In the genomic region with DNA sequence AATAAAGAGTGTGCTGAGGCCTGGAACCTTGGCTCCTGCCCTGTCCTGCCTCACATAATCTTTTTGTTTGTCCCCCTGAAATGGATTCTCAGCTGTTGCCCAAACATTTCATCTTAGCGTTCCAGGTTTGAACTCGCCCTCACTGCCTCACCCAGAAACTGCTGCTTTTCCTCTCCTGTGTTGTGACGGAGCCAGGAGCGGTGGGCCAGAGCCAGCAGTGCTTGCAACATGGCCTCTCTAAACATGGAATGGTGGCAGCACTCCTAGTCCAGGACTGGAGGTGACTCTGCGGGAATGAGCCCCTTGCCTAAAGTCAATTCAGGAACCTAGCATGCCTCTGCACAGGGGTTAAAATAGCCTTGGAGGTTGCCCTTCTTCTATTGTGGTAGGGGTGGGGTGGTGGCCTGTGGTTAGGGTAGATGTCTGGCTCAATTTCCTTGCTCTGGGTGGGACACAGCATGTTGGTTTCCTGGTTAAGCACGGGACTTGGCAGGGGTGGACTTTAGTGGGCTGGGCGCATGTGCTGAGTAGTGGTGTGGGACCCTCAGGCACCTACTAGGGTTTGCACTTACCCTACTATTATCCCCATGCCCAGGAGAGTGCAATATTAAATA, we compare ENCODE assay signal across 23 cellular contexts.
A peak's percentile ranks its signal among the peaks of the same experiment; 100 is the strongest.
DNase-seq lines count a peak whose midpoint lies in the region; ATAC-seq and TF ChIP-seq lines count a peak whose summit lies in the region.
"Had no signal": no experiment of that assay in that cellular context is flagged by ENCODE, and none has a peak within 500 bp of the region (broad histone marks: within the 10 kb centered on the region; RNA-seq: fewer than 3 reads in every experiment).

No MANE protein-coding gene starts in this region.

- intact Hi-C loops in testis (cut with DNase I; ENCODE audit: low total_unique reads), result no loop called here

- H3K4me1 ChIP-seq in esophagus (ENCODE audit: control insufficient read depth in 2 of 2, insufficient read depth in 2 of 2, low read length in 1 of 2), result peaks cover 0 to 5% of the 10 kb centered on the region in 2 donors
- H3K4me1 ChIP-seq in neuron (ENCODE audit: insufficient read depth, low read length), result no peaks in the 10 kb centered on the region
- H3K4me1 ChIP-seq in testis, result no peaks in the 10 kb centered on the region
- H3K4me1 ChIP-seq: BLaER1, Caco-2 had no signal

- 49 to 62% methylated on average over 7 of the region's 7 CpGs for WGBS in esophagus, 2 donors
- 80 to 82% methylated on average over 7 of the region's 7 CpGs for WGBS in testis, 2 donors

- H3K9me3 ChIP-seq in esophagus (ENCODE audit: control insufficient read depth in 2 of 2, insufficient read depth in 1 of 2, low read depth in 1 of 2, low read length in 1 of 2) (no peaks in the 10 kb centered on the region), neuron (ENCODE audit: low read length) (no peaks in the 10 kb centered on the region), testis (no peaks in the 10 kb centered on the region)
- H3K9me3 ChIP-seq: BLaER1, Caco-2 had no signal

- H3K36me3 ChIP-seq in esophagus (ENCODE audit: control insufficient read depth in 2 of 2, insufficient read depth in 2 of 2, low read length in 1 of 2) (no peaks in the 10 kb centered on the region), neuron (ENCODE audit: insufficient read depth, low read length) (no peaks in the 10 kb centered on the region), testis (ENCODE audit: low read depth, missing control alignments) (no peaks in the 10 kb centered on the region)
- H3K36me3 ChIP-seq: BLaER1 had no signal

- no peaks in the 10 kb centered on the region for H3K27me3 ChIP-seq in esophagus (ENCODE audit: control insufficient read depth in 1 of 2, insufficient read depth in 2 of 2, low read length in 2 of 2)
- no peaks in the 10 kb centered on the region for H3K27me3 ChIP-seq in neuron (ENCODE audit: insufficient read depth, low read length)
- H3K27me3 ChIP-seq in testis, result no peaks in the 10 kb centered on the region
- H3K27me3 ChIP-seq: BLaER1 had no signal

- H3K27ac ChIP-seq in esophagus (ENCODE audit: low read depth in 2 of 2, low read length in 1 of 2) (peak overlapping the region; percentile 29 to 57), testis (no peak overlapping the region)
- H3K27ac ChIP-seq: BLaER1, dorsolateral prefrontal cortex, KMS-11 had no signal

- peak; percentile 3 for DNase-seq in GF-D8 (lab: John Stamatoyannopoulos, UW)
- DNase-seq in NOMO-1 treated with DMSO at 0.1 percent for 48 hours (lab: John Stamatoyannopoulos, UW; ENCODE audit: unreplicated experiment), result peak; percentile 16
- DNase-seq in NCI-H2081 treated with DMSO at 0.1 percent for 48 hours (lab: John Stamatoyannopoulos, UW), result no peak
- DNase-seq in testis, result no peak
- DNase-seq: ACHN; activated CD4-positive, alpha-beta T cell treated with anti-CD3 and anti-CD28 coated beads, Interleukin-2, amount 50 U/mL, for 4 hours; activated CD4-positive, CD25-positive, alpha-beta regulatory T cell; Caco-2; cerebellar nuclear complex; DMS79; dorsolateral prefrontal cortex; GOT3; NCI-H1048; NCI-H1930; NCI-H226; stimulated activated CD8-positive, alpha-beta memory T cell treated with anti-CD3 and anti-CD28 coated beads, Interleukin-4, amount 100 ng/mL, for 48 hours; T-helper 9 cell had no signal

- TF ChIP-seq POLR2A in testis (IDR thresholded peaks at IDR 0.05), result no peak

- H2AFZ ChIP-seq in neuron (ENCODE audit: low read depth, low read length), result peak overlapping the region; percentile 10

- ATAC-seq in HG02610 (IDR thresholded peaks at IDR 0.05; ENCODE audit: unreplicated experiment), result no peak
- ATAC-seq: sciatic nerve had no signal

- TF ChIP-seq CTCF in testis (IDR thresholded peaks at IDR 0.05), result no peak

- H3K4me3 ChIP-seq in esophagus (ENCODE audit: low read depth in 1 of 2, low read length in 2 of 2) (no peak overlapping the region), neuron (ENCODE audit: low read length) (no peak overlapping the region), testis (no peak overlapping the region)
- H3K4me3 ChIP-seq: BLaER1, dorsolateral prefrontal cortex had no signal

Comparison
In these comparisons a context has a peak if more than half of its experiments do, and no peak if none do; other contexts are left out.
1. DNase-seq: peak in GF-D8 (single experiment) and NOMO-1 treated with DMSO at 0.1 percent for 48 hours (single experiment); none in NCI-H2081 treated with DMSO at 0.1 percent for 48 hours (single experiment) and testis (single experiment).
2. H3K27ac ChIP-seq: peak in esophagus (2 of 2); none in testis (0 of 2).